Comparison of ENCODE assay signal across 21 cellular contexts in genomic region chr19:44553478-44554171, GRCh38. TPM values are rescaled to one million over a fixed set of nuclear protein-coding genes. Genes with fewer than 3 reads are reported as not detected.
DNase-seq lines count a peak whose midpoint lies in the region; ATAC-seq, FAIRE-seq and TF ChIP-seq lines count a peak whose summit lies in the region.
"Had no signal": no experiment of that assay in that cellular context is flagged by ENCODE, and none has a peak within 500 bp of the region (broad histone marks: within the 10 kb centered on the region; RNA-seq: fewer than 3 reads in every experiment).

No MANE protein-coding gene starts in this region.

- peaks cover 10% of the 10 kb centered on the region for H3K9me3 Mint-ChIP-seq in activated CD4-positive, alpha-beta T cell treated with anti-CD3 and anti-CD28 coated beads, Interleukin-2, amount 10 ng/mL, durations not matched to agents 7 days and 5 days

- H3K4me1 Mint-ChIP-seq in activated CD4-positive, alpha-beta T cell treated with anti-CD3 and anti-CD28 coated beads, Interleukin-2, amount 10 ng/mL, durations not matched to agents 7 days and 5 days: no peaks in the 10 kb centered on the region
- H3K4me1 Mint-ChIP-seq: activated CD4-positive, alpha-beta T cell treated with anti-CD3 and anti-CD28 coated beads, Interleukin-2, amount 10 ng/mL, durations not matched to agents 24 days and 14 days; neural progenitor cell had no signal

- FAIRE-seq in small intestine (lab: Jason Lieb, UNC): no peak
- FAIRE-seq: A204.1, H1 had no signal

- no peaks in the 10 kb centered on the region for H3K27me3 Mint-ChIP-seq in activated CD4-positive, alpha-beta T cell treated with anti-CD3 and anti-CD28 coated beads, Interleukin-2, amount 10 ng/mL, durations not matched to agents 7 days and 5 days
- H3K27me3 Mint-ChIP-seq: activated CD4-positive, alpha-beta T cell treated with anti-CD3 and anti-CD28 coated beads, Interleukin-2, amount 10 ng/mL, durations not matched to agents 24 days and 14 days had no signal

- no peak for TF ChIP-seq CTCF in RWPE2 (IDR thresholded peaks at IDR 0.05; ENCODE audit: poor library complexity, severe bottlenecking)
- no peak for TF ChIP-seq CTCF in epithelial cell of esophagus (IDR thresholded peaks at IDR 0.05; ENCODE audit: insufficient read depth, low read depth, low read length, missing control alignments)
- TF ChIP-seq CTCF in tibial nerve (IDR thresholded peaks at IDR 0.05): no peak

- H3K27me3 ChIP-seq in RWPE2 (ENCODE audit: insufficient read depth, poor library complexity, severe bottlenecking): no peaks in the 10 kb centered on the region
- no peaks in the 10 kb centered on the region for H3K27me3 ChIP-seq in small intestine (ENCODE audit: control insufficient read depth in 2 of 2, insufficient read depth in 2 of 2, low read length in 2 of 2)
- no peaks in the 10 kb centered on the region for H3K27me3 ChIP-seq in tibial nerve
- H3K27me3 ChIP-seq: cardiac muscle cell had no signal

- TF ChIP-seq POLR2A in tibial nerve (IDR thresholded peaks at IDR 0.05): no peak

- H3K9me3 ChIP-seq in RWPE2 (ENCODE audit: severe bottlenecking) (no peaks in the 10 kb centered on the region), small intestine (ENCODE audit: control insufficient read depth, low read depth) (no peaks in the 10 kb centered on the region), tibial nerve (peaks cover 0 to 7% (median 0%) of the 10 kb centered on the region in 4 donors)
- H3K9me3 ChIP-seq: sigmoid colon had no signal

- H3K4me3 Mint-ChIP-seq in activated CD4-positive, alpha-beta T cell treated with anti-CD3 and anti-CD28 coated beads, Interleukin-2, amount 10 ng/mL, durations not matched to agents 7 days and 5 days: no peak overlapping the region
- H3K4me3 Mint-ChIP-seq: activated CD4-positive, alpha-beta T cell treated with anti-CD3 and anti-CD28 coated beads, Interleukin-2, amount 10 ng/mL, durations not matched to agents 24 days and 14 days; neural progenitor cell had no signal

- CTCF ChIA-PET in activated CD4-positive, alpha-beta T cell treated with anti-CD3 and anti-CD28 coated beads, Interleukin-2, amount 10 ng/mL, durations not matched to agents 7 days and 5 days (lab: Charles Lee): no interaction called here

- no peaks in the 10 kb centered on the region for H3K36me3 Mint-ChIP-seq in activated CD4-positive, alpha-beta T cell treated with anti-CD3 and anti-CD28 coated beads, Interleukin-2, amount 10 ng/mL, durations not matched to agents 7 days and 5 days (ENCODE audit: low read depth)
- H3K36me3 Mint-ChIP-seq: neural progenitor cell had no signal

- ATAC-seq in RWPE2 (ENCODE audit: low read depth): peak; percentile 94

- POLR2A ChIA-PET in activated CD4-positive, alpha-beta T cell treated with anti-CD3 and anti-CD28 coated beads, Interleukin-2, amount 10 ng/mL, durations not matched to agents 7 days and 5 days (lab: Charles Lee): no interaction called here

- DNase-seq in activated CD4-positive, alpha-beta T cell treated with anti-CD3 and anti-CD28 coated beads for 48 hours: peak; percentile 19
- DNase-seq in activated CD4-positive, alpha-beta T cell treated with anti-CD3 and anti-CD28 coated beads, Interleukin-2, amount 10 ng/mL, durations not matched to agents 7 days and 5 days: no peak
- peak; percentile 80 for DNase-seq in RWPE2 (ENCODE audit: low spot score)
- DNase-seq in epithelial cell of esophagus (ENCODE audit: low read depth): peak; percentile 97
- DNase-seq in small intestine: peak; percentile 52
- DNase-seq in tibial nerve (ENCODE audit: low spot score in 2 of 2): no peak
- DNase-seq in NCI-H2081 (lab: John Stamatoyannopoulos, UW): no peak
- DNase-seq in NCI-H2196 treated with DMSO at 0.1 percent for 48 hours (lab: John Stamatoyannopoulos, UW; ENCODE audit: unreplicated experiment): no peak
- DNase-seq: activated CD4-positive, alpha-beta T cell treated with anti-CD3 and anti-CD28 coated beads, Interleukin-2, amount 10 ng/mL, durations not matched to agents 24 days and 14 days; activated naive CD4-positive, alpha-beta T cell treated with anti-CD3 and anti-CD28 coated beads, Interleukin-2, amount 50 U/mL, for 16 hours; effector memory CD4-positive, alpha-beta T cell; foreskin fibroblast; mesendoderm; NCI-H82; sigmoid colon; stimulated activated CD4-positive, alpha-beta T cell treated with anti-CD3 and anti-CD28 coated beads, Interleukin-4, amount 100 ng/mL, for 24 hours had no signal

- 18 to 53% (median 27%) methylated on average over 6 of the region's 6 CpGs for WGBS in small intestine, 3 donors
- WGBS in tibial nerve, 2 donors: 62 to 72% methylated on average over 6 of the region's 6 CpGs

- no peak for TF ChIP-seq EP300 in tibial nerve (IDR thresholded peaks at IDR 0.05)

- no peak overlapping the region for H3K27ac Mint-ChIP-seq in activated CD4-positive, alpha-beta T cell treated with anti-CD3 and anti-CD28 coated beads, Interleukin-2, amount 10 ng/mL, durations not matched to agents 7 days and 5 days
- H3K27ac Mint-ChIP-seq: activated CD4-positive, alpha-beta T cell treated with anti-CD3 and anti-CD28 coated beads, Interleukin-2, amount 10 ng/mL, durations not matched to agents 24 days and 14 days; neural progenitor cell had no signal

- peak overlapping the region; percentile 91 for H3K27ac ChIP-seq in RWPE2 (ENCODE audit: poor library complexity, severe bottlenecking)
- no peak overlapping the region for H3K27ac ChIP-seq in small intestine (ENCODE audit: low read depth in 1 of 2, low read length in 1 of 2)
- no peak overlapping the region for H3K27ac ChIP-seq in tibial nerve
- H3K27ac ChIP-seq: cardiac muscle cell, neural progenitor cell, sigmoid colon had no signal

- H3K4me1 ChIP-seq in RWPE2 (ENCODE audit: insufficient read depth, poor library complexity, severe bottlenecking) (peaks cover 17% of the 10 kb centered on the region), small intestine (ENCODE audit: control insufficient read depth in 2 of 2, insufficient read depth in 1 of 2, low read depth in 1 of 2, low read length in 1 of 2) (no peaks in the 10 kb centered on the region), tibial nerve (no peaks in the 10 kb centered on the region)
- H3K4me1 ChIP-seq: neural progenitor cell, sigmoid colon had no signal

- H3K4me3 ChIP-seq in RWPE2 (ENCODE audit: severe bottlenecking) (no peak overlapping the region), epithelial cell of esophagus (ENCODE audit: low read length) (peak overlapping the region; percentile 26), small intestine (ENCODE audit: low read depth in 1 of 2, low read length in 2 of 2) (no peak overlapping the region), tibial nerve (no peak overlapping the region)
- H3K4me3 ChIP-seq: cardiac muscle cell, neural progenitor cell, sigmoid colon had no signal

- H3K36me3 ChIP-seq in RWPE2 (ENCODE audit: low read depth): no peaks in the 10 kb centered on the region
- H3K36me3 ChIP-seq in small intestine (ENCODE audit: control insufficient read depth in 2 of 2, insufficient read depth in 2 of 2, low read length in 2 of 2): no peaks in the 10 kb centered on the region
- no peaks in the 10 kb centered on the region for H3K36me3 ChIP-seq in tibial nerve
- H3K36me3 ChIP-seq: cardiac muscle cell, neural progenitor cell, sigmoid colon had no signal

RNA-seq across cellular contexts. Expression of gene CEACAM20, which starts 24.1 kb away (rescaled TPM):
- not detected for total RNA-seq in activated CD4-positive, alpha-beta T cell treated with anti-CD3 and anti-CD28 coated beads, Interleukin-2, amount 10 ng/mL, durations not matched to agents 7 days and 5 days
- 10 to 100 TPM in 2 of 3 donors, 1 to 10 TPM in 1; 5.1 to 28.4 (median 16.1) TPM for polyA plus RNA-seq in small intestine
- not detected for total RNA-seq in tibial nerve
- total RNA-seq: activated CD4-positive, alpha-beta T cell treated with anti-CD3 and anti-CD28 coated beads, Interleukin-2, amount 10 ng/mL, durations not matched to agents 24 days and 14 days; cardiac muscle cell; H1; T-helper 2 cell treated with Interferon-gamma antibody and Interleukin-4, amounts not matched to agents 100 ng/mL and 5 ng/mL, for 36 hours had no signal
- polyA plus RNA-seq: cardiac muscle cell, H1 had no signal

RNA-seq across cellular contexts. Expression of gene ZNF180, which starts 53.3 kb away (rescaled TPM):
- total RNA-seq in activated CD4-positive, alpha-beta T cell treated with anti-CD3 and anti-CD28 coated beads, Interleukin-2, amount 10 ng/mL, durations not matched to agents 7 days and 5 days: 10 to 100 TPM in 1 of 2 experiments, 1 to 10 TPM in 1; 9.6 to 11.7 TPM
- polyA plus RNA-seq in small intestine: 1 to 10 TPM; 4.6 to 7.2 (median 5.2) TPM
- total RNA-seq in tibial nerve: 10 to 100 TPM; 12.9 to 38.9 (median 15.7) TPM

RNA-seq across cellular contexts. Expression of gene IGSF23, which starts 59.7 kb away (rescaled TPM):
- total RNA-seq in activated CD4-positive, alpha-beta T cell treated with anti-CD3 and anti-CD28 coated beads, Interleukin-2, amount 10 ng/mL, durations not matched to agents 7 days and 5 days: not detected
- polyA plus RNA-seq in small intestine: 10 to 100 TPM in 2 of 3 donors, 1 to 10 TPM in 1; 5.8 to 54.3 (median 23.8) TPM
- not detected for total RNA-seq in tibial nerve
- total RNA-seq: activated CD4-positive, alpha-beta T cell treated with anti-CD3 and anti-CD28 coated beads, Interleukin-2, amount 10 ng/mL, durations not matched to agents 24 days and 14 days; cardiac muscle cell; H1; sigmoid colon; T-helper 2 cell treated with Interferon-gamma antibody and Interleukin-4, amounts not matched to agents 100 ng/mL and 5 ng/mL, for 36 hours had no signal
- polyA plus RNA-seq: cardiac muscle cell, H1, sigmoid colon had no signal

Comparison
In these comparisons a context has a peak if more than half of its experiments do, and no peak if none do; other contexts are left out.
1. DNase-seq: peak in activated CD4-positive, alpha-beta T cell treated with anti-CD3 and anti-CD28 coated beads for 48 hours (single experiment), RWPE2 (single experiment), epithelial cell of esophagus (single experiment) and small intestine (single experiment); none in activated CD4-positive, alpha-beta T cell treated with anti-CD3 and anti-CD28 coated beads, Interleukin-2, amount 10 ng/mL, durations not matched to agents 7 days and 5 days (single experiment), tibial nerve (0 of 2), NCI-H2081 (0 of 2) and NCI-H2196 treated with DMSO at 0.1 percent for 48 hours (single experiment).